ENCODE assay signal across 8 cellular contexts in the genomic region with DNA sequence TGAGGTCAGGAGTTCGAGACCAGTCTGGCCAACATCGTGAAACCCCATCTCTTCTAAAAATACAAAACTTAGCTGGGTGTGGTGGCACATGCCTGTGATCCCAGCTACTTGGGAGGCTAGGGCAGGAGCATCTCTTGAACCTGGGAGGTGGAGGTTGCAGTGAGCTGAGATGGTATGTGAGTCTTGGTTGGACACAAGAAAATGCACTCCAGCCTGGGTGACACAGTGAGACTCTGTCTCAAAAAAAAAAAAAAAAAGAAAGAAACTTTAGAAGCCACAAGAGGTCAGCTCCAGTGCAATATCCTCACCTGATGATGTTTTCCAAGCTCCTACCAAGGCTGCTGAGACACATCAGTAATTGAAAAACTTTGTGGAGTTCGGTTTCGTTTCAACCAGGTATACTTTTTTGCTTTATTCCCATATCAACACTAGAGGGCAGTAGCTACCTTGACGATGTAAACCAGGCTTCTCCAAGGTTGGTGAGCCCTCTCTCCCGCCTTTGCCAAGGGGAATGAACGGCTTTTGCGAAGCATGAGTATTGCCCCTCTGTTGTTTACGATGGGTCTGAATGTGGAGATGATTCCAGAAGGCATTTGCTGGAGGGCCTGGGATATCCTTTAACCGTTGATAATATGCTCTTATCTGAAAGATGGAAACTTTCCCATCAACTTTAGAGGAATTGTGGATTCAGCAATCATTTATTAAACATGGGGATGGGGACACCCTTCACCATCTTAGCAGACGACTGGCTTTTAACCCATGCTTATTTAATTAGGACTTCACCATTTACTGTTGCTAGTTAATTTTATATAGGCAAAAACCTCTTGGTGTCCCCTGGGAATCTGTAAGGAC.
A peak's percentile ranks its signal among the peaks of the same experiment; 100 is the strongest.
DNase-seq lines count a peak whose midpoint lies in the region; ATAC-seq and TF ChIP-seq lines count a peak whose summit lies in the region.

No MANE protein-coding gene starts in this region.

- H3K4me3 Mint-ChIP-seq in activated naive CD8-positive, alpha-beta T cell treated with anti-CD3 and anti-CD28 coated beads, Interleukin-2, amount 10 ng/mL, durations not matched to agents 7 days and 5 days = peak overlapping the region; percentile 35

- peak; percentile 24 for DNase-seq in stimulated activated CD4-positive, alpha-beta T cell treated with anti-CD3 and anti-CD28 coated beads, Interleukin-4, amount 100 ng/mL, for 24 hours
- DNase-seq in stimulated activated CD4-positive, alpha-beta T cell treated with anti-CD3 and anti-CD28 coated beads, Interleukin-4, amount 100 ng/mL, for 1 hour = no peak
- DNase-seq in HK-2 (ENCODE audit: unreplicated experiment) = peak; percentile 5
- DNase-seq in NCI-H524 treated with DMSO at 0.1 percent for 48 hours (lab: John Stamatoyannopoulos, UW) = peak; percentile 35
- DNase-seq in activated naive CD8-positive, alpha-beta T cell treated with anti-CD3 and anti-CD28 coated beads, Interleukin-2, amount 10 ng/mL, durations not matched to agents 7 days and 5 days = no peak
- peak in 1 of 2 donors; percentile 48 for DNase-seq in heart right ventricle
- peak; percentile 74 for DNase-seq in retina
- DNase-seq in lower leg skin (ENCODE audit: low spot score in 2 of 2) = no peak

- H3K4me1 Mint-ChIP-seq in activated naive CD8-positive, alpha-beta T cell treated with anti-CD3 and anti-CD28 coated beads, Interleukin-2, amount 10 ng/mL, durations not matched to agents 7 days and 5 days = peaks cover 50% of the 10 kb centered on the region

- intact Hi-C loops in heart right ventricle (cut with DNase I) = loop anchor here (1.0 to 10.0 kb wide), 19 partner anchors 212 to 780 kb away; partner anchors contain the start of gene SLCO3A1 (in 6 of the 10)
- intact Hi-C loops in lower leg skin (cut with DNase I; ENCODE audit: low total_unique reads) = loop anchor here (5.0 kb wide), 1 partner anchor 774 kb away; no protein-coding TSS in a partner anchor

- peaks cover 0 to 18% (median 7%) of the 10 kb centered on the region in 7 donors for H3K27me3 ChIP-seq in heart right ventricle

- POLR2A ChIA-PET in activated naive CD8-positive, alpha-beta T cell treated with anti-CD3 and anti-CD28 coated beads, Interleukin-2, amount 10 ng/mL, durations not matched to agents 7 days and 5 days (lab: Charles Lee) = interaction anchor here (0.6 to 2.7 kb wide), 6 partner anchors 9 to 404 kb away, joined by 3 to 12 read pairs (median 3); no protein-coding TSS in a partner anchor

- H3K4me1 ChIP-seq in heart right ventricle = peaks cover 0 to 24% (median 9%) of the 10 kb centered on the region in 9 donors

- H3K9me3 Mint-ChIP-seq in activated naive CD8-positive, alpha-beta T cell treated with anti-CD3 and anti-CD28 coated beads, Interleukin-2, amount 10 ng/mL, durations not matched to agents 7 days and 5 days = no peaks in the 10 kb centered on the region

- TF ChIP-seq CTCF in heart right ventricle (IDR thresholded peaks at IDR 0.05) (peak; percentile 44 to 83 (median 74)), lower leg skin (IDR thresholded peaks at IDR 0.05) (peak in 1 of 3 donors; percentile 17)

- ATAC-seq in activated naive CD8-positive, alpha-beta T cell treated with anti-CD3 and anti-CD28 coated beads, Interleukin-2, amount 10 ng/mL, durations not matched to agents 7 days and 5 days (ENCODE audit: low read depth) = peak; percentile 53
- ATAC-seq in heart right ventricle = peak; percentile 76 to 91 (median 80)

- no peaks in the 10 kb centered on the region for H3K9me3 ChIP-seq in heart right ventricle

- WGBS in heart right ventricle, 2 donors = 20% methylated on average over 11 of the region's 11 CpGs
- 19 to 24% methylated on average over 11 of the region's 11 CpGs for WGBS in lower leg skin, 2 donors

- H3K27ac Mint-ChIP-seq in activated naive CD8-positive, alpha-beta T cell treated with anti-CD3 and anti-CD28 coated beads, Interleukin-2, amount 10 ng/mL, durations not matched to agents 7 days and 5 days = peak overlapping the region; percentile 82

- no peak for TF ChIP-seq POLR2A in lower leg skin (IDR thresholded peaks at IDR 0.05)

- no peak overlapping the region for H3K27ac ChIP-seq in heart right ventricle

- peaks cover 16% of the 10 kb centered on the region for H3K36me3 Mint-ChIP-seq in activated naive CD8-positive, alpha-beta T cell treated with anti-CD3 and anti-CD28 coated beads, Interleukin-2, amount 10 ng/mL, durations not matched to agents 7 days and 5 days

- peaks cover 12% of the 10 kb centered on the region for H3K27me3 Mint-ChIP-seq in activated naive CD8-positive, alpha-beta T cell treated with anti-CD3 and anti-CD28 coated beads, Interleukin-2, amount 10 ng/mL, durations not matched to agents 7 days and 5 days

- H3K4me3 ChIP-seq in heart right ventricle = no peak overlapping the region
- no peak overlapping the region for H3K4me3 ChIP-seq in lower leg skin (ENCODE audit: low read depth, poor library complexity, severe bottlenecking)

- no peaks in the 10 kb centered on the region for H3K36me3 ChIP-seq in heart right ventricle

Comparison
In these comparisons a context has a peak if more than half of its experiments do, and no peak if none do; other contexts are left out.
1. DNase-seq: peak in stimulated activated CD4-positive, alpha-beta T cell treated with anti-CD3 and anti-CD28 coated beads, Interleukin-4, amount 100 ng/mL, for 24 hours (single experiment), HK-2 (single experiment), NCI-H524 treated with DMSO at 0.1 percent for 48 hours (single experiment) and retina (single experiment); none in stimulated activated CD4-positive, alpha-beta T cell treated with anti-CD3 and anti-CD28 coated beads, Interleukin-4, amount 100 ng/mL, for 1 hour (single experiment), activated naive CD8-positive, alpha-beta T cell treated with anti-CD3 and anti-CD28 coated beads, Interleukin-2, amount 10 ng/mL, durations not matched to agents 7 days and 5 days (single experiment) and lower leg skin (0 of 2).